In genomic region chr1:173507205-173507846, GRCh38 we compare ENCODE assay signal across 10 cellular contexts. TPM values are rescaled to one million over a fixed set of nuclear protein-coding genes. Genes with fewer than 3 reads are reported as not detected.
DNase-seq lines count a peak whose midpoint lies in the region; ATAC-seq and TF ChIP-seq lines count a peak whose summit lies in the region.
"Had no signal": no experiment of that assay in that cellular context is flagged by ENCODE, and none has a peak within 500 bp of the region (broad histone marks: within the 10 kb centered on the region; RNA-seq: fewer than 3 reads in every experiment).

No MANE protein-coding gene starts in this region.

- TF ChIP-seq CTCF in type B pancreatic cell (conservative IDR thresholded peaks at IDR 0.05), result no peak
- TF ChIP-seq CTCF in GM10266 (IDR thresholded peaks at IDR 0.05; ENCODE audit: control insufficient read depth, insufficient read depth, low read depth, missing control alignments), result no peak

- no peaks in the 10 kb centered on the region for H3K4me1 Mint-ChIP-seq in activated T-helper 17 cell treated with anti-CD3 and anti-CD28 coated beads, Interleukin-2, amount 50 U/mL, for 72 hours
- peaks cover 17% of the 10 kb centered on the region for H3K4me1 Mint-ChIP-seq in type B pancreatic cell (ENCODE audit: unreplicated experiment)
- H3K4me1 Mint-ChIP-seq: central memory CD8-positive, alpha-beta T cell had no signal

- H3K4me3 Mint-ChIP-seq in activated T-helper 17 cell treated with anti-CD3 and anti-CD28 coated beads, Interleukin-2, amount 50 U/mL, for 72 hours, result no peak overlapping the region
- peak overlapping the region; percentile 23 for H3K4me3 Mint-ChIP-seq in type B pancreatic cell
- H3K4me3 Mint-ChIP-seq: central memory CD8-positive, alpha-beta T cell; stimulated activated naive CD8-positive, alpha-beta T cell treated with anti-CD3 and anti-CD28 coated beads, Interleukin-15, Interleukin-2, amounts not matched to agents 100 ng/mL and 50 ng/mL, for 24 hours had no signal

- peak; percentile 34 for DNase-seq in DMS 273 (lab: John Stamatoyannopoulos, UW; ENCODE audit: unreplicated experiment)
- DNase-seq in DMS 273 treated with DMSO at 0.1 percent for 48 hours (lab: John Stamatoyannopoulos, UW), result no peak
- peak; percentile 61 for DNase-seq in islet precursor cell
- no peak for DNase-seq in type B pancreatic cell (ENCODE audit: extremely low spot score, unreplicated experiment)
- DNase-seq in left ventricle myocardium superior, result no peak
- no peak for DNase-seq in GM10266 (ENCODE audit: extremely low spot score)

- H3K27me3 Mint-ChIP-seq in activated T-helper 17 cell treated with anti-CD3 and anti-CD28 coated beads, Interleukin-2, amount 50 U/mL, for 72 hours, result peaks cover 5% of the 10 kb centered on the region
- no peaks in the 10 kb centered on the region for H3K27me3 Mint-ChIP-seq in type B pancreatic cell
- H3K27me3 Mint-ChIP-seq: central memory CD8-positive, alpha-beta T cell; stimulated activated naive CD8-positive, alpha-beta T cell treated with anti-CD3 and anti-CD28 coated beads, Interleukin-15, Interleukin-2, amounts not matched to agents 100 ng/mL and 50 ng/mL, for 24 hours had no signal

- intact Hi-C loops in left ventricle myocardium superior (cut with micrococcal nuclease), result no loop called here

- no peaks in the 10 kb centered on the region for H3K9me3 Mint-ChIP-seq in activated T-helper 17 cell treated with anti-CD3 and anti-CD28 coated beads, Interleukin-2, amount 50 U/mL, for 72 hours
- no peaks in the 10 kb centered on the region for H3K9me3 Mint-ChIP-seq in type B pancreatic cell
- H3K9me3 Mint-ChIP-seq: central memory CD8-positive, alpha-beta T cell; stimulated activated naive CD8-positive, alpha-beta T cell treated with anti-CD3 and anti-CD28 coated beads, Interleukin-15, Interleukin-2, amounts not matched to agents 100 ng/mL and 50 ng/mL, for 24 hours had no signal

- H3K36me3 Mint-ChIP-seq in activated T-helper 17 cell treated with anti-CD3 and anti-CD28 coated beads, Interleukin-2, amount 50 U/mL, for 72 hours (ENCODE audit: low read depth), result no peaks in the 10 kb centered on the region
- H3K36me3 Mint-ChIP-seq in type B pancreatic cell, result no peaks in the 10 kb centered on the region

- ATAC-seq in activated T-helper 17 cell treated with anti-CD3 and anti-CD28 coated beads, Interleukin-2, amount 50 U/mL, for 72 hours (replicated peaks), result peak; percentile 26
- ATAC-seq in left ventricle myocardium superior (no peak), HG03378 (IDR thresholded peaks at IDR 0.05; ENCODE audit: unreplicated experiment) (no peak)

- H3K27ac Mint-ChIP-seq in activated T-helper 17 cell treated with anti-CD3 and anti-CD28 coated beads, Interleukin-2, amount 50 U/mL, for 72 hours, result no peak overlapping the region
- peak overlapping the region; percentile 96 for H3K27ac Mint-ChIP-seq in type B pancreatic cell
- H3K27ac Mint-ChIP-seq: stimulated activated naive CD8-positive, alpha-beta T cell treated with anti-CD3 and anti-CD28 coated beads, Interleukin-15, Interleukin-2, amounts not matched to agents 100 ng/mL and 50 ng/mL, for 24 hours had no signal

RNA-seq across cellular contexts. Expression of gene PRDX6, which starts 30.2 kb away (rescaled TPM):
- 100 to 1,000 TPM; 101 to 123 TPM for total RNA-seq in activated T-helper 17 cell treated with anti-CD3 and anti-CD28 coated beads, Interleukin-2, amount 50 U/mL, for 72 hours
- total RNA-seq in type B pancreatic cell (ENCODE audit: low replicate concordance), result 333 and 411 TPM in 2 replicates
- 529 TPM for total RNA-seq in left ventricle myocardium superior

Comparison
In these comparisons a context has a peak if more than half of its experiments do, and no peak if none do; other contexts are left out.
1. DNase-seq: peak in DMS 273 (single experiment) and islet precursor cell (single experiment); none in DMS 273 treated with DMSO at 0.1 percent for 48 hours (single experiment), type B pancreatic cell (single experiment), left ventricle myocardium superior (single experiment) and GM10266 (single experiment).